Comparison of ENCODE assay signal across 1 cellular context in genomic region chr3:132785292-132785691, GRCh38.
TF ChIP-seq lines count a peak whose summit lies in the region.

No MANE protein-coding gene starts in this region.

TF ChIP-seq in SK-N-SH, 30 proteins besides CTCF, POLR2A, EP300 and RAD21 (continued from another document):
- TF ChIP-seq, protein P1, sequence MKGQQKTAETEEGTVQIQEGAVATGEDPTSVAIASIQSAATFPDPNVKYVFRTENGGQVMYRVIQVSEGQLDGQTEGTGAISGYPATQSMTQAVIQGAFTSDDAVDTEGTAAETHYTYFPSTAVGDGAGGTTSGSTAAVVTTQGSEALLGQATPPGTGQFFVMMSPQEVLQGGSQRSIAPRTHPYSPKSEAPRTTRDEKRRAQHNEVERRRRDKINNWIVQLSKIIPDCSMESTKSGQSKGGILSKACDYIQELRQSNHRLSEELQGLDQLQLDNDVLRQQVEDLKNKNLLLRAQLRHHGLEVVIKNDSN (IDR thresholded peaks at IDR 0.05; ENCODE audit: borderline replicate concordance, low read depth), result no peak
- TF ChIP-seq SIN3A (IDR thresholded peaks at IDR 0.05; ENCODE audit: borderline replicate concordance, low read depth, low read length) (no peak), FOSL2 (IDR thresholded peaks at IDR 0.05; ENCODE audit: borderline replicate concordance, low read depth) (0 out of 2 replicates have a peak, but pooled peaks have one; percentile 15), POLR2AphosphoS5 (IDR thresholded peaks at IDR 0.05; ENCODE audit: low read depth, low read length) (no peak), GABPA (IDR thresholded peaks at IDR 0.05; ENCODE audit: low read depth) (no peak), CHD2 (IDR thresholded peaks at IDR 0.05; ENCODE audit: low read length, partially characterized antibody) (no peak), TAF1 (IDR thresholded peaks at IDR 0.05; ENCODE audit: borderline replicate concordance, low read depth, low read length) (no peak), RCOR1 (IDR thresholded peaks at IDR 0.05; ENCODE audit: low read length) (no peak), FOXM1 (IDR thresholded peaks at IDR 0.05; ENCODE audit: low read depth) (no peak), USF2 (IDR thresholded peaks at IDR 0.05; ENCODE audit: borderline replicate concordance, low read depth, low read length) (no peak), MEF2A (IDR thresholded peaks at IDR 0.05; ENCODE audit: borderline replicate concordance, low read depth) (no peak), YY1 (IDR thresholded peaks at IDR 0.05; ENCODE audit: low read depth) (no peak), SMC3 (IDR thresholded peaks at IDR 0.05; ENCODE audit: low read depth, low read length) (no peak), MXI1 (IDR thresholded peaks at IDR 0.05; ENCODE audit: low read depth, low read length) (no peak), RXRA (IDR thresholded peaks at IDR 0.05; ENCODE audit: borderline replicate concordance, low read depth) (no peak)
- TF ChIP-seq, protein P2, sequence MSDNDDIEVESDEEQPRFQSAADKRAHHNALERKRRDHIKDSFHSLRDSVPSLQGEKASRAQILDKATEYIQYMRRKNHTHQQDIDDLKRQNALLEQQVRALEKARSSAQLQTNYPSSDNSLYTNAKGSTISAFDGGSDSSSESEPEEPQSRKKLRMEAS (IDR thresholded peaks at IDR 0.05; ENCODE audit: low read depth), result peak; percentile 51; the same call in 1 of the 2 replicates
